ENCODE assay signal across 12 cellular contexts in genomic region chr10:9211228-9211627, GRCh38.
A peak's percentile ranks its signal among the peaks of the same experiment; 100 is the strongest.
DNase-seq lines count a peak whose midpoint lies in the region; ATAC-seq and TF ChIP-seq lines count a peak whose summit lies in the region.
"Had no signal": no experiment of that assay in that cellular context is flagged by ENCODE, and none has a peak within 500 bp of the region (broad histone marks: within the 10 kb centered on the region; RNA-seq: fewer than 3 reads in every experiment).

No MANE protein-coding gene starts in this region.

- H3K9ac ChIP-seq in fibroblast of lung (ENCODE audit: insufficient read depth, low read length), result no peak overlapping the region
- no peak overlapping the region for H3K9ac ChIP-seq in trophoblast cell (ENCODE audit: low read length)

- no peaks in the 10 kb centered on the region for H3K36me3 ChIP-seq in RWPE2 (ENCODE audit: low read depth)
- no peaks in the 10 kb centered on the region for H3K36me3 ChIP-seq in fibroblast of lung (ENCODE audit: control insufficient read depth, insufficient read depth, low read length)
- H3K36me3 ChIP-seq in trophoblast cell (ENCODE audit: control insufficient read depth in 1 of 2, insufficient read depth in 2 of 2, low read length in 2 of 2), result no peaks in the 10 kb centered on the region

- H3K23ac ChIP-seq in trophoblast cell (ENCODE audit: low read length), result no peak overlapping the region

- ATAC-seq in RWPE2 (ENCODE audit: low read depth), result no peak
- no peak for ATAC-seq in HG02840 (IDR thresholded peaks at IDR 0.05; ENCODE audit: low FRiP score, unreplicated experiment)

- H2BK5ac ChIP-seq in trophoblast cell (ENCODE audit: low read depth, low read length, poor library complexity), result no peak overlapping the region

- no peak overlapping the region for H3K18ac ChIP-seq in trophoblast cell (ENCODE audit: low read length)

- H4K12ac ChIP-seq in trophoblast cell (ENCODE audit: low read depth, low read length), result no peak overlapping the region

- no peak overlapping the region for H2AK5ac ChIP-seq in trophoblast cell (ENCODE audit: low read length)

- no peak overlapping the region for H3K14ac ChIP-seq in trophoblast cell (ENCODE audit: low read length)

- H3K27me3 ChIP-seq in RWPE2 (ENCODE audit: insufficient read depth, poor library complexity, severe bottlenecking) (no peaks in the 10 kb centered on the region), fibroblast of lung (ENCODE audit: control insufficient read depth, insufficient read depth, low read length) (no peaks in the 10 kb centered on the region), trophoblast cell (ENCODE audit: insufficient read depth, low read length) (no peaks in the 10 kb centered on the region)

- DNase-seq in DMS 273 (lab: John Stamatoyannopoulos, UW; ENCODE audit: unreplicated experiment) (peak; percentile 0), DMS 273 treated with DMSO at 0.1 percent for 48 hours (lab: John Stamatoyannopoulos, UW) (no peak), RWPE2 (ENCODE audit: low spot score) (no peak), fibroblast of lung (ENCODE audit: low read depth in 2 of 2) (peak in 1 of 2 donors; percentile 9), trophoblast cell (peak; percentile 8 to 60), NCI-H446 treated with DMSO at 0.1 percent for 48 hours (lab: John Stamatoyannopoulos, UW) (no peak), NCI-H1417 treated with DMSO at 0.1 percent for 48 hours (lab: John Stamatoyannopoulos, UW) (no peak)
- DNase-seq: 8988T, activated gamma-delta T cell, NCI-H1436 treated with DMSO at 0.1 percent for 48 hours, NCI-H748 treated with DMSO at 0.1 percent for 48 hours had no signal

- H2AFZ ChIP-seq in fibroblast of lung (ENCODE audit: low read length) (no peak overlapping the region), trophoblast cell (ENCODE audit: insufficient read depth, low read length, poor library complexity) (no peak overlapping the region)

- H2BK12ac ChIP-seq in trophoblast cell (ENCODE audit: low read length), result no peak overlapping the region

- no peak overlapping the region for H4K91ac ChIP-seq in trophoblast cell (ENCODE audit: low read depth, low read length)

- H3K79me2 ChIP-seq in fibroblast of lung (ENCODE audit: control insufficient read depth, insufficient read depth, low read length) (no peaks in the 10 kb centered on the region), trophoblast cell (ENCODE audit: control insufficient read depth, insufficient read depth, low read length, poor library complexity) (no peaks in the 10 kb centered on the region)

- no peak overlapping the region for H3K4me3 ChIP-seq in RWPE2 (ENCODE audit: severe bottlenecking)
- no peak overlapping the region for H3K4me3 ChIP-seq in fibroblast of lung (replicated peaks in 1 of 4; ENCODE audit: control extremely low read depth in 1 of 4, insufficient read depth in 1 of 4, low read depth in 3 of 4, low read length in 4 of 4)
- H3K4me3 ChIP-seq in trophoblast cell (ENCODE audit: low read depth, low read length), result no peak overlapping the region

- H4K8ac ChIP-seq in trophoblast cell (ENCODE audit: low read depth, low read length), result no peak overlapping the region

- no peaks in the 10 kb centered on the region for H3K4me1 ChIP-seq in RWPE2 (ENCODE audit: insufficient read depth, poor library complexity, severe bottlenecking)
- no peaks in the 10 kb centered on the region for H3K4me1 ChIP-seq in fibroblast of lung (ENCODE audit: control insufficient read depth, extremely low read depth, insufficient read depth, low read length)
- H3K4me1 ChIP-seq in trophoblast cell (ENCODE audit: control insufficient read depth in 1 of 2, insufficient read depth in 2 of 2, low read length in 2 of 2), result no peaks in the 10 kb centered on the region

- no peak overlapping the region for H3K4ac ChIP-seq in trophoblast cell (ENCODE audit: low read depth, low read length)

- H3K27ac ChIP-seq in RWPE2 (ENCODE audit: poor library complexity, severe bottlenecking) (no peak overlapping the region), fibroblast of lung (ENCODE audit: insufficient read depth, low read length) (no peak overlapping the region), trophoblast cell (ENCODE audit: low read depth, low read length) (no peak overlapping the region)

- no peaks in the 10 kb centered on the region for H4K20me1 ChIP-seq in fibroblast of lung (ENCODE audit: control insufficient read depth, extremely low read depth, insufficient read depth, low read length)

- H3K9me3 ChIP-seq in RWPE2 (ENCODE audit: severe bottlenecking) (no peaks in the 10 kb centered on the region), fibroblast of lung (ENCODE audit: control insufficient read depth, insufficient read depth, low read depth, low read length) (no peaks in the 10 kb centered on the region), trophoblast cell (ENCODE audit: insufficient read depth, low read depth, low read length) (no peaks in the 10 kb centered on the region)

- no peaks in the 10 kb centered on the region for H3K79me1 ChIP-seq in trophoblast cell (ENCODE audit: low read length)

- peak; percentile 49 for TF ChIP-seq CTCF in RWPE2 (IDR thresholded peaks at IDR 0.05; ENCODE audit: poor library complexity, severe bottlenecking)
- peak; percentile 37 to 69 for TF ChIP-seq CTCF in fibroblast of lung (conservative IDR thresholded peaks at IDR 0.05 in 1 of 2, IDR thresholded peaks at IDR 0.05 in 1 of 2; ENCODE audit: low read depth in 1 of 2, low read length in 2 of 2)

- H3K4me2 ChIP-seq in fibroblast of lung (ENCODE audit: extremely low read depth, insufficient read depth, low read length), result no peak overlapping the region
- no peak overlapping the region for H3K4me2 ChIP-seq in trophoblast cell (ENCODE audit: low read length)

- no peak overlapping the region for H2BK120ac ChIP-seq in trophoblast cell (ENCODE audit: insufficient read depth, low read length, poor library complexity)

- WGBS in trophoblast cell (ENCODE audit: extremely low coverage, insufficient coverage, insufficient read length), result no CpG with 5 or more reads among the region's 2 CpGs

Comparison
In these comparisons a context has a peak if more than half of its experiments do, and no peak if none do; other contexts are left out.
1. DNase-seq: peak in DMS 273 (single experiment) and trophoblast cell (2 of 2); none in DMS 273 treated with DMSO at 0.1 percent for 48 hours (single experiment), RWPE2 (single experiment), NCI-H446 treated with DMSO at 0.1 percent for 48 hours (single experiment) and NCI-H1417 treated with DMSO at 0.1 percent for 48 hours (single experiment).